Comparison of ENCODE assay signal across 9 cellular contexts in genomic region chr6:34695729-34696188, GRCh38. TPM values are rescaled to one million over a fixed set of nuclear protein-coding genes. Genes with fewer than 3 reads are reported as not detected.
DNase-seq lines count a peak whose midpoint lies in the region; ATAC-seq, FAIRE-seq and TF ChIP-seq lines count a peak whose summit lies in the region.
"Had no signal": no experiment of that assay in that cellular context is flagged by ENCODE, and none has a peak within 500 bp of the region (broad histone marks: within the 10 kb centered on the region; RNA-seq: fewer than 3 reads in every experiment).

No MANE protein-coding gene starts in this region.

- H3K4me1 Mint-ChIP-seq in activated CD4-positive, alpha-beta T cell treated with anti-CD3 and anti-CD28 coated beads, Interleukin-2, amount 10 ng/mL, durations not matched to agents 7 days and 5 days, result peaks cover 43% of the 10 kb centered on the region

- H3K4me1 ChIP-seq in HepG2 (ENCODE audit: insufficient read depth, low read length) (peaks cover 63% of the 10 kb centered on the region), thyroid gland (peaks cover 39 to 43% of the 10 kb centered on the region in 2 donors)

- H4K20me1 ChIP-seq in HepG2 (ENCODE audit: insufficient read depth, low read length), result peaks cover 25% of the 10 kb centered on the region; the same call in 1 of the 2 replicates

- TF ChIP-seq RAD21 in HepG2 (CRISPR knock-in tag; IDR thresholded peaks at IDR 0.05), result no peak

- no peaks in the 10 kb centered on the region for H3K9me3 Mint-ChIP-seq in activated CD4-positive, alpha-beta T cell treated with anti-CD3 and anti-CD28 coated beads, Interleukin-2, amount 10 ng/mL, durations not matched to agents 7 days and 5 days

- H3K9me3 ChIP-seq in HepG2 (ENCODE audit: low read length), result no peaks in the 10 kb centered on the region
- no peaks in the 10 kb centered on the region for H3K9me3 ChIP-seq in thyroid gland

- H3K4me2 ChIP-seq in HepG2 (ENCODE audit: low read depth, low read length), result peak overlapping the region; percentile 92

- no peaks in the 10 kb centered on the region for H3K27me3 Mint-ChIP-seq in activated CD4-positive, alpha-beta T cell treated with anti-CD3 and anti-CD28 coated beads, Interleukin-2, amount 10 ng/mL, durations not matched to agents 7 days and 5 days

- H3K4me3 Mint-ChIP-seq in activated CD4-positive, alpha-beta T cell treated with anti-CD3 and anti-CD28 coated beads, Interleukin-2, amount 10 ng/mL, durations not matched to agents 7 days and 5 days, result peak overlapping the region; percentile 96

- no TSS peak for BruUV-seq in HepG2 (replicated peaks; lab: Mats Ljungman, UMichigan)

- TF ChIP-seq EP300 in HepG2 (IDR thresholded peaks at IDR 0.05; ENCODE audit: low read depth in 2 of 2, low read length in 2 of 2) (no peak), HepG2 (CRISPR knock-in tag; IDR thresholded peaks at IDR 0.05; ENCODE audit: borderline replicate concordance) (no peak)

- intact Hi-C loops in HepG2 (cut with micrococcal nuclease; ENCODE audit: unreplicated experiment) (loop anchor here (2.0 kb wide), 3 partner anchors 21 to 61 kb away; partner anchors contain the start of gene SNRPC), thyroid gland (cut with DNase I) (loop anchor here (5.0 kb wide), 1 partner anchor 38 kb away; no protein-coding TSS in a partner anchor)

- 10 to 18% (median 17%) methylated on average over 5 of the region's 5 CpGs for WGBS in adipose tissue, 3 donors
- 3% methylated on average over 5 of the region's 5 CpGs for WGBS in HepG2 (ENCODE audit: low lambda C conversion rate)
- 10 to 12% methylated on average over 5 of the region's 5 CpGs for WGBS in thyroid gland, 2 donors

- in situ Hi-C loops in HepG2 (cut with HindIII; ENCODE audit: extremely low pct_ligation_motif_present, low pct_unique_long_range_greater_than_20kb), result no loop called here

- H3K9ac ChIP-seq in HepG2 (ENCODE audit: insufficient read depth, low read depth, low read length), result peak overlapping the region; percentile 97

- H3K4me3 ChIP-seq in HepG2 (replicated peaks in 1 of 3; ENCODE audit: insufficient read depth in 1 of 3, low read depth in 2 of 3, low read length in 3 of 3), result peak overlapping the region; percentile 91 to 99 (median 98)
- peak overlapping the region; percentile 18 to 90 (median 76) for H3K4me3 ChIP-seq in thyroid gland (replicated peaks in 1 of 3)

- no peak overlapping the region for H2AFZ ChIP-seq in HepG2 (ENCODE audit: low read length)

- ATAC-seq in HepG2 (peak; percentile 32), HG02610 (IDR thresholded peaks at IDR 0.05; ENCODE audit: unreplicated experiment) (no peak)

- peaks cover 17% of the 10 kb centered on the region for H3K36me3 Mint-ChIP-seq in activated CD4-positive, alpha-beta T cell treated with anti-CD3 and anti-CD28 coated beads, Interleukin-2, amount 10 ng/mL, durations not matched to agents 7 days and 5 days (ENCODE audit: low read depth)

- H3K27me3 ChIP-seq in HepG2 (ENCODE audit: control insufficient read depth in 1 of 2, insufficient read depth in 2 of 2, low read length in 2 of 2) (no peaks in the 10 kb centered on the region; a peak in 1 of 5 replicates), thyroid gland (no peaks in the 10 kb centered on the region)

- CTCF ChIA-PET in activated CD4-positive, alpha-beta T cell treated with anti-CD3 and anti-CD28 coated beads, Interleukin-2, amount 10 ng/mL, durations not matched to agents 7 days and 5 days (lab: Charles Lee), result interaction anchor here (0.8 to 1.5 kb wide), 2 partner anchors 57 to 236 kb away, joined by 3 to 5 read pairs; no protein-coding TSS in a partner anchor
- CTCF ChIA-PET in HepG2 (lab: Yijun Ruan, JAX; ENCODE audit: low intra/inter-chr PET ratio, low total read pairs), result no interaction called here

- TF ChIP-seq POLR2A in HepG2 (IDR thresholded peaks at IDR 0.05; ENCODE audit: insufficient read depth in 1 of 2, low read depth in 2 of 2, low read length in 2 of 2) (no peak), thyroid gland (IDR thresholded peaks at IDR 0.05) (no peak), GM12891 (IDR thresholded peaks at IDR 0.05; ENCODE audit: low read depth, low read length) (no peak)

- H3K36me3 ChIP-seq in HepG2 (replicated peaks in 1 of 2; ENCODE audit: control insufficient read depth in 1 of 2, insufficient read depth in 2 of 2, low read length in 2 of 2) (peaks cover 0 to 1% of the 10 kb centered on the region in 2 experiments; a peak in 2 of 5 replicates), thyroid gland (no peaks in the 10 kb centered on the region)

- peaks cover 62% of the 10 kb centered on the region for H3K79me2 ChIP-seq in HepG2 (ENCODE audit: insufficient read depth, low read length)

- H3K27ac Mint-ChIP-seq in activated CD4-positive, alpha-beta T cell treated with anti-CD3 and anti-CD28 coated beads, Interleukin-2, amount 10 ng/mL, durations not matched to agents 7 days and 5 days, result peak overlapping the region; percentile 99

- no peak for DNase-seq in activated CD4-positive, alpha-beta T cell treated with anti-CD3 and anti-CD28 coated beads, Interleukin-2, amount 10 ng/mL, durations not matched to agents 7 days and 5 days
- no peak for DNase-seq in activated CD4-positive, alpha-beta T cell treated with anti-CD3 and anti-CD28 coated beads for 48 hours
- DNase-seq in HepG2 (ENCODE audit: low spot score), result no peak
- no peak for DNase-seq in thyroid gland
- DNase-seq in GM12891 (ENCODE audit: insufficient read length, low spot score), result no peak
- DNase-seq in NCI-H2227 (lab: John Stamatoyannopoulos, UW; ENCODE audit: unreplicated experiment), result no peak

- FAIRE-seq in HepG2 (lab: Jason Lieb, UNC) (no peak), GM12891 (lab: Jason Lieb, UNC) (no peak)
- FAIRE-seq: G401.6 had no signal

- POLR2A ChIA-PET in activated CD4-positive, alpha-beta T cell treated with anti-CD3 and anti-CD28 coated beads, Interleukin-2, amount 10 ng/mL, durations not matched to agents 7 days and 5 days (lab: Charles Lee), result interaction anchor here (0.6 to 0.9 kb wide), 3 partner anchors 37 to 610 kb away, joined by 3 read pairs; no protein-coding TSS in a partner anchor
- POLR2A ChIA-PET in HepG2 (lab: Yijun Ruan, JAX), result interaction anchor here (0.7 to 1.9 kb wide), 15 partner anchors 10 to 192 kb away, joined by 3 to 20 read pairs (median 4); partner anchors contain the start of genes BLTP3A, SNRPC and TAF11

- H3K27ac ChIP-seq in adipose tissue (ENCODE audit: low read depth, low read length) (peak overlapping the region; percentile 25), HepG2 (ENCODE audit: extremely low read length, insufficient read depth, low read length) (peak overlapping the region; percentile 82), thyroid gland (peak overlapping the region; percentile 62 to 96 (median 89))

- TF ChIP-seq CTCF in HepG2 (CRISPR knock-in tag; IDR thresholded peaks at IDR 0.05), result no peak
- no peak for TF ChIP-seq CTCF in thyroid gland (IDR thresholded peaks at IDR 0.05)

TF ChIP-seq in HepG2, 621 proteins besides CTCF, POLR2A, EP300 and RAD21 (continues in another document):
- TF ChIP-seq NCOA1 (CRISPR knock-in tag; IDR thresholded peaks at IDR 0.05) (peak; percentile 62; the same call in 1 of the 2 replicates), ZNF501 (CRISPR knock-in tag; IDR thresholded peaks at IDR 0.05) (peak; percentile 6; the same call in 1 of the 2 replicates), ZNF34 (CRISPR knock-in tag; IDR thresholded peaks at IDR 0.05; ENCODE audit: borderline replicate concordance) (0 out of 2 replicates have a peak, but pooled peaks have one; percentile 16)

TF ChIP-seq in GM12891, 5 proteins besides CTCF, POLR2A, EP300 and RAD21:
- TF ChIP-seq POLR2AphosphoS5 (IDR thresholded peaks at IDR 0.05; ENCODE audit: low read depth, low read length) (no peak), TAF1 (IDR thresholded peaks at IDR 0.05; ENCODE audit: low read depth, low read length) (no peak), SPI1 (IDR thresholded peaks at IDR 0.05; ENCODE audit: low read depth, low read length) (no peak), PAX5 (IDR thresholded peaks at IDR 0.05; ENCODE audit: insufficient read depth, low read length, severe bottlenecking) (no peak)

RNA-seq across cellular contexts. Expression of gene ILRUN, which starts 0.8 kb away (rescaled TPM):
- 10 to 100 TPM; 68.0 to 72.0 TPM for total RNA-seq in activated CD4-positive, alpha-beta T cell treated with anti-CD3 and anti-CD28 coated beads, Interleukin-2, amount 10 ng/mL, durations not matched to agents 7 days and 5 days
- polyA plus RNA-seq in adipose tissue (10 to 100 TPM; 20.7 to 57.0 (median 55.3) TPM), HepG2 (2011; rRNA removed) (45.5 and 50.6 TPM in 2 replicates)
- total RNA-seq in HepG2 (2016; rRNA removed; fragmentation: Illumina TruSeq; extraction: Trizol) (66.6 and 90.8 TPM in 2 replicates), thyroid gland (100 to 1,000 TPM in 1 of 4 donors, 10 to 100 TPM in 3; 76.5 to 107 (median 89.0) TPM)
- total RNA-seq in HepG2 (2016; cell fraction: cytosol; rRNA removed; fragmentation: Illumina TruSeq; extraction: Trizol; ENCODE audit: low read depth), result 20.3 and 22.0 TPM in 2 replicates
- total RNA-seq in HepG2 (2016; cell fraction: insoluble cytoplasmic fraction; rRNA removed; fragmentation: Illumina TruSeq; extraction: Trizol), result 66.5 and 79.2 TPM in 2 replicates
- 93.9 and 107 TPM in 2 replicates for total RNA-seq in HepG2 (2016; cell fraction: membrane; rRNA removed; fragmentation: Illumina TruSeq; extraction: Trizol)
- 37.4 and 39.5 TPM in 2 replicates for total RNA-seq in HepG2 (2016; cell fraction: nucleus; rRNA removed; fragmentation: Illumina TruSeq; extraction: Trizol)
- polyA plus RNA-seq in HepG2 (2011; cell fraction: cytosol; rRNA removed), result 39.2 and 46.8 TPM in 2 replicates
- 18.1 and 22.0 TPM in 2 replicates for polyA plus RNA-seq in HepG2 (2011; cell fraction: nucleus; rRNA removed)
- 76.7 and 76.9 TPM in 2 replicates for polyA plus RNA-seq in HepG2 (2012)
- 23.8 and 24.6 TPM in 2 replicates for polyA plus RNA-seq in HepG2 (2016; cell fraction: cytosol; fragmentation: Illumina TruSeq; extraction: Trizol; ENCODE audit: low read depth)
- polyA plus RNA-seq in HepG2 (2016; cell fraction: insoluble cytoplasmic fraction; fragmentation: Illumina TruSeq; extraction: Trizol; ENCODE audit: low read depth), result 79.1 and 86.9 TPM in 2 replicates
- polyA plus RNA-seq in HepG2 (2016; cell fraction: membrane; fragmentation: Illumina TruSeq; extraction: Trizol; ENCODE audit: low read depth), result 82.0 and 93.2 TPM in 2 replicates
- 42.3 and 46.6 TPM in 2 replicates for polyA plus RNA-seq in HepG2 (2016; cell fraction: nucleus; fragmentation: Illumina TruSeq; extraction: Trizol; ENCODE audit: insufficient read depth, low read depth)
- polyA minus RNA-seq in HepG2 (2011; rRNA and poly(A)+ RNA removed; ENCODE audit: low replicate concordance), result 122 and 124 TPM in 2 replicates
- polyA minus RNA-seq in HepG2 (2011; cell fraction: cytosol; rRNA and poly(A)+ RNA removed), result 45.1 and 48.4 TPM in 2 replicates
- polyA minus RNA-seq in HepG2 (2011; cell fraction: nucleus; rRNA and poly(A)+ RNA removed), result 27.2 and 30.5 TPM in 2 replicates
- 57.1 TPM for polyA plus RNA-seq in GM12891 (2012; ENCODE audit: low read depth, missing spikeins)

Comparison
In these comparisons a context has a peak if more than half of its experiments do, and no peak if none do; other contexts are left out.
1. H3K27ac ChIP-seq: peak in every context shown above with its lines; median percentile 89 in thyroid gland; 82 in HepG2; 25 in adipose tissue.